Comparison of ENCODE assay signal across 8 cellular contexts in genomic region chr19:4182082-4182926, GRCh38. TPM values are rescaled to one million over a fixed set of nuclear protein-coding genes. Genes with fewer than 3 reads are reported as not detected.
DNase-seq lines count a peak whose midpoint lies in the region; ATAC-seq and TF ChIP-seq lines count a peak whose summit lies in the region.

Gene ANKRD24, plus strand, starts transcription at chr19:4182689. Its CDS starts 3,737 bp downstream, at chr19:4186426.
Gene SIRT6, minus strand, starts transcription at chr19:4182563. Its CDS starts 24 bp downstream, at chr19:4182539.

- DNase-seq in AG04449 (ENCODE audit: low read depth, low spot score) = peak; percentile 71
- DNase-seq in NCI-H460 (ENCODE audit: extremely low read depth, low read depth) = peak; percentile 86
- peak; percentile 93 for DNase-seq in activated CD4-positive, alpha-beta T cell treated with anti-CD3 and anti-CD28 coated beads for 24 hours (ENCODE audit: low read depth in 2 of 2)
- peak; percentile 98 for DNase-seq in chondrocyte (ENCODE audit: low spot score)
- peak; percentile 68 for DNase-seq in kidney epithelial cell (ENCODE audit: low read depth)
- peak; percentile 92 to 95 for DNase-seq in stimulated activated CD4-positive, alpha-beta T cell treated with anti-CD3 and anti-CD28 coated beads, Interleukin-15, amount 100 ng/mL, for 1 hour (ENCODE audit: low read depth in 1 of 2, low spot score in 1 of 2)

- POLR2A ChIA-PET in AG04449 (lab: Yijun Ruan, JAX) = no interaction called here

- peak within 1 kb of the TSS; percentile 97 for H3K4me3 Mint-ChIP-seq in chondrocyte (ENCODE audit: unreplicated experiment)

- peaks cover 18% of the 10 kb centered on the region for H3K4me1 Mint-ChIP-seq in chondrocyte (ENCODE audit: low read depth)

- CTCF ChIA-PET in AG04449 (lab: Yijun Ruan, JAX) = no interaction called here

- peaks cover 4% of the 10 kb centered on the region for H3K27me3 ChIP-seq in kidney epithelial cell (ENCODE audit: control insufficient read depth, insufficient read depth, low read length)

- no peaks in the 10 kb centered on the region for H3K9me3 Mint-ChIP-seq in chondrocyte (ENCODE audit: low read depth)

- H3K4me3 ChIP-seq in AG04449 (ENCODE audit: low read depth, low read length) (peak within 1 kb of the TSS; percentile 93), kidney epithelial cell (ENCODE audit: low read depth, low read length) (peak within 1 kb of the TSS; percentile 95)

- ATAC-seq in GM18870 (IDR thresholded peaks at IDR 0.05; ENCODE audit: unreplicated experiment) = peak; percentile 57
- ATAC-seq in HG03280 (IDR thresholded peaks at IDR 0.05; ENCODE audit: unreplicated experiment) = peak; percentile 60

- no peaks in the 10 kb centered on the region for H3K36me3 ChIP-seq in kidney epithelial cell (ENCODE audit: control insufficient read depth, insufficient read depth, low read length)

- H3K27me3 Mint-ChIP-seq in chondrocyte (ENCODE audit: low read depth) = no peaks in the 10 kb centered on the region

- peaks cover 9% of the 10 kb centered on the region for H3K36me3 Mint-ChIP-seq in chondrocyte (ENCODE audit: low read depth)

- H3K27ac Mint-ChIP-seq in chondrocyte (ENCODE audit: unreplicated experiment) = peak within 1 kb of the TSS; percentile 96

- TF ChIP-seq CTCF in AG04449 (IDR thresholded peaks at IDR 0.05; ENCODE audit: insufficient read depth, low read length, missing control alignments) (no peak), chondrocyte (IDR thresholded peaks at IDR 0.05) (no peak), kidney epithelial cell (IDR thresholded peaks at IDR 0.05; ENCODE audit: insufficient read depth, low read length, poor library complexity, severe bottlenecking) (no peak)

RNA-seq across cellular contexts. Expression of gene ANKRD24, which starts in this region (rescaled TPM):
- 0.20 and 0.37 TPM in 2 replicates for total RNA-seq in NCI-H460 (2014; rRNA removed; shearing (Covaris generic))
- 0.78 and 3.0 TPM in 2 replicates for polyA plus RNA-seq in NCI-H460 (2014; cell fraction: nucleus; rRNA removed)
- total RNA-seq in chondrocyte = 0.47 to 1.3 TPM (median 0.92 TPM) in 3 replicates
- 0.33 and 0.34 TPM in 2 replicates for total RNA-seq in kidney epithelial cell

RNA-seq across cellular contexts. Expression of gene SIRT6, which starts in this region (rescaled TPM):
- total RNA-seq in NCI-H460 (2014; rRNA removed; shearing (Covaris generic)) = 13.9 and 14.8 TPM in 2 replicates
- polyA plus RNA-seq in NCI-H460 (2014; cell fraction: nucleus; rRNA removed) = 35.5 and 46.7 TPM in 2 replicates
- total RNA-seq in chondrocyte = 19.5 to 21.9 TPM (median 19.7 TPM) in 3 replicates
- total RNA-seq in kidney epithelial cell = 58.8 and 59.2 TPM in 2 replicates

Comparison
In these comparisons a context has a peak if more than half of its experiments do, and no peak if none do; other contexts are left out.
1. Peak in every context shown above with its lines: DNase-seq, ATAC-seq and H3K4me3 ChIP-seq.